In the genomic region with DNA sequence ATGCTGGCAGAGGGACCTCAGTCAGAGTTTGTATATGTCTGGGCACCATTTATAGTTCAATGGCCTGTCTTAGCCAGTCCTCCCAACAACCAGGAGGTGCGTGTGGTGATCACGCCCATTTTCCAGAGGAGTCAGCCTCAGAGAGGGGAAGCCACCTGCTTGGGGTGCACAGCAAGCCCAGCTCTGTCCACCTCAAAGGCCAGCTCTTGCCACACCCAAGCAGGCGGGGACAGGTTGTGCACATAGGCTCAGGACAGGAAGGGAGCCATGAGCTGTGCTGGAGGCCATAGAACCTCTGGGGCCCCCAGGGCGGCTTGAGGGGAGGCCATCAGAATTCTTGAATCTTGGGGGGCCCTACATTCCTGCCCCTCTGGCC, we compare ENCODE assay signal across 36 cellular contexts.
"Had no signal": no experiment of that assay in that cellular context is flagged by ENCODE, and none has a peak within 500 bp of the region (broad histone marks: within the 10 kb centered on the region; RNA-seq: fewer than 3 reads in every experiment).

No MANE protein-coding gene starts in this region.

- H3K4me1 ChIP-seq: adrenal gland, ascending aorta, body of pancreas, breast epithelium had no signal

- DNase-seq: activated effector memory CD4-positive, alpha-beta T cell treated with anti-CD3 and anti-CD28 coated beads, Interleukin-2, amount 50 U/mL, for 16 hours; activated effector memory CD4-positive, alpha-beta T cell treated with Interleukin-2 at 50 U/mL for 16 hours; activated gamma-delta T cell; activated gamma-delta T cell treated with Interleukin-2 at 50 U/mL for 16 hours; activated naive CD4-positive, alpha-beta T cell; activated naive CD4-positive, alpha-beta T cell treated with anti-CD3 and anti-CD28 coated beads for 36 hours; activated naive CD4-positive, alpha-beta T cell treated with anti-CD3 and anti-CD28 coated beads, Interleukin-2, amount 10 ng/mL, durations not matched to agents 7 days and 5 days; activated naive CD4-positive, alpha-beta T cell treated with anti-CD3 and anti-CD28 coated beads, Interleukin-2, amount 50 U/mL, for 16 hours; activated naive CD4-positive, alpha-beta T cell treated with Interleukin-2 at 50 U/mL for 16 hours; activated naive CD8-positive, alpha-beta T cell treated with anti-CD3 and anti-CD28 coated beads for 36 hours; activated naive CD8-positive, alpha-beta T cell treated with anti-CD3 and anti-CD28 coated beads, Interleukin-2, amount 10 ng/mL, durations not matched to agents 7 days and 5 days; activated naive CD8-positive, alpha-beta T cell treated with anti-CD3 and anti-CD28 coated beads, Interleukin-2, amount 50 U/mL, for 24 hours; activated T-cell treated with anti-CD3 and anti-CD28 coated beads, Interleukin-2, amount 50 U/mL, for 1 hour; activated T-cell treated with anti-CD3 and anti-CD28 coated beads, Interleukin-2, amount 50 U/mL, for 24 hours; activated T-cell treated with anti-CD3 and anti-CD28 coated beads, Interleukin-2, amount 50 U/mL, for 4 hours; activated T-cell treated with anti-CD3 and anti-CD28 coated beads, Interleukin-2, amount 50 U/mL, for 48 hours; activated T-cell treated with anti-CD3 and anti-CD28 coated beads, Interleukin-2, amount 50 U/mL, for 72 hours; adrenal gland; amniotic stem cell; aorta; body of pancreas; brain microvascular endothelial cell; central memory CD4-positive, alpha-beta T cell; cerebellar nuclear complex had no signal

- FAIRE-seq: astrocyte, bronchial epithelial cell had no signal

- H3K27me3 ChIP-seq: adrenal gland, ascending aorta, body of pancreas, breast epithelium, cardiac muscle cell had no signal

- H3K4me1 Mint-ChIP-seq: activated naive CD4-positive, alpha-beta T cell treated with anti-CD3 and anti-CD28 coated beads, Interleukin-2, amount 10 ng/mL, durations not matched to agents 7 days and 5 days; activated naive CD4-positive, alpha-beta T cell treated with anti-CD3 and anti-CD28 coated beads, Interleukin-2, amount 50 U/mL, for 24 hours; activated naive CD8-positive, alpha-beta T cell treated with anti-CD3 and anti-CD28 coated beads for 36 hours; activated naive CD8-positive, alpha-beta T cell treated with anti-CD3 and anti-CD28 coated beads, Interleukin-2, amount 10 ng/mL, durations not matched to agents 7 days and 5 days; activated naive CD8-positive, alpha-beta T cell treated with anti-CD3 and anti-CD28 coated beads, Interleukin-2, amount 50 U/mL, for 24 hours; activated T-helper 17 cell treated with anti-CD3 and anti-CD28 coated beads, Interleukin-2, amount 50 U/mL, for 72 hours; central memory CD8-positive, alpha-beta T cell had no signal

- H3K9me3 ChIP-seq: adrenal gland, ascending aorta, body of pancreas, breast epithelium had no signal

- H3K27ac ChIP-seq: adrenal gland, ascending aorta, body of pancreas, brain microvascular endothelial cell, breast epithelium, cardiac muscle cell had no signal

- H3K36me3 ChIP-seq: adrenal gland, ascending aorta, brain microvascular endothelial cell, breast epithelium, cardiac muscle cell had no signal

- H3K27me3 Mint-ChIP-seq: activated naive CD8-positive, alpha-beta T cell had no signal

- H3K27ac Mint-ChIP-seq: activated naive CD4-positive, alpha-beta T cell treated with anti-CD3 and anti-CD28 coated beads for 36 hours; activated naive CD4-positive, alpha-beta T cell treated with anti-CD3 and anti-CD28 coated beads, Interleukin-2, amount 10 ng/mL, durations not matched to agents 7 days and 5 days; activated naive CD4-positive, alpha-beta T cell treated with anti-CD3 and anti-CD28 coated beads, Interleukin-2, amount 50 U/mL, for 24 hours; activated naive CD8-positive, alpha-beta T cell; activated naive CD8-positive, alpha-beta T cell treated with anti-CD3 and anti-CD28 coated beads for 36 hours; activated naive CD8-positive, alpha-beta T cell treated with anti-CD3 and anti-CD28 coated beads, Interleukin-2, amount 10 ng/mL, durations not matched to agents 7 days and 5 days; activated naive CD8-positive, alpha-beta T cell treated with anti-CD3 and anti-CD28 coated beads, Interleukin-2, amount 50 U/mL, for 24 hours; activated T-cell treated with anti-CD3 and anti-CD28 coated beads, Interleukin-2, amount 50 U/mL, for 24 hours; activated T-cell treated with anti-CD3 and anti-CD28 coated beads, Interleukin-2, amount 50 U/mL, for 72 hours; activated T-helper 1 cell treated with anti-CD3 and anti-CD28 coated beads, Interleukin-12 subunit alpha, Interleukin-12 subunit beta, Interleukin-2, Interleukin-4 antibody, amounts not matched to agents 30 ng/mL and 10 ng/mL and 1 ng/mL, durations not matched to agents 14 hours and 24 hours and 36 hours; activated T-helper 17 cell treated with anti-CD3 and anti-CD28 coated beads, Interleukin-2, amount 50 U/mL, for 72 hours; activated T-helper 2 cell treated with anti-CD3 and anti-CD28 coated beads, Interferon-gamma antibody, Interleukin-2, Interleukin-4, amounts not matched to agents 10 μg/mL and 5 μg/mL and 100 μg/mL, durations not matched to agents 14 hours and 24 hours and 36 hours had no signal

- H3K4me3 ChIP-seq: adrenal gland, ascending aorta, body of pancreas, breast epithelium, cardiac muscle cell had no signal

- H3K4me3 Mint-ChIP-seq: activated naive CD4-positive, alpha-beta T cell treated with anti-CD3 and anti-CD28 coated beads for 36 hours; activated naive CD4-positive, alpha-beta T cell treated with anti-CD3 and anti-CD28 coated beads, Interleukin-2, amount 10 ng/mL, durations not matched to agents 7 days and 5 days; activated naive CD4-positive, alpha-beta T cell treated with anti-CD3 and anti-CD28 coated beads, Interleukin-2, amount 50 U/mL, for 24 hours; activated naive CD8-positive, alpha-beta T cell; activated naive CD8-positive, alpha-beta T cell treated with anti-CD3 and anti-CD28 coated beads for 36 hours; activated naive CD8-positive, alpha-beta T cell treated with anti-CD3 and anti-CD28 coated beads, Interleukin-2, amount 10 ng/mL, durations not matched to agents 7 days and 5 days; activated naive CD8-positive, alpha-beta T cell treated with anti-CD3 and anti-CD28 coated beads, Interleukin-2, amount 50 U/mL, for 24 hours; activated T-cell treated with anti-CD3 and anti-CD28 coated beads, Interleukin-2, amount 50 U/mL, for 24 hours; activated T-cell treated with anti-CD3 and anti-CD28 coated beads, Interleukin-2, amount 50 U/mL, for 4 hours; activated T-cell treated with anti-CD3 and anti-CD28 coated beads, Interleukin-2, amount 50 U/mL, for 72 hours; activated T-helper 1 cell treated with anti-CD3 and anti-CD28 coated beads, Interleukin-12 subunit alpha, Interleukin-12 subunit beta, Interleukin-2, Interleukin-4 antibody, amounts not matched to agents 30 ng/mL and 10 ng/mL and 1 ng/mL, durations not matched to agents 14 hours and 24 hours and 36 hours; activated T-helper 17 cell treated with anti-CD3 and anti-CD28 coated beads, Interleukin-2, amount 50 U/mL, for 72 hours; central memory CD8-positive, alpha-beta T cell had no signal

- ATAC-seq: activated naive CD4-positive, alpha-beta T cell treated with anti-CD3 and anti-CD28 coated beads, Interleukin-2, amount 50 U/mL, for 72 hours; activated naive CD8-positive, alpha-beta T cell treated with anti-CD3 and anti-CD28 coated beads, Interleukin-2, amount 50 U/mL, for 24 hours; activated T-cell treated with anti-CD3 and anti-CD28 coated beads, Interleukin-2, amount 50 U/mL, for 4 hours; activated T-cell treated with anti-CD3 and anti-CD28 coated beads, Interleukin-2, amount 50 U/mL, for 72 hours; activated T-helper 17 cell treated with anti-CD3 and anti-CD28 coated beads, Interleukin-2, amount 50 U/mL, for 72 hours; body of pancreas had no signal

- H3K9me3 Mint-ChIP-seq: activated naive CD4-positive, alpha-beta T cell treated with anti-CD3 and anti-CD28 coated beads for 36 hours; activated naive CD4-positive, alpha-beta T cell treated with anti-CD3 and anti-CD28 coated beads, Interleukin-2, amount 10 ng/mL, durations not matched to agents 7 days and 5 days; activated naive CD4-positive, alpha-beta T cell treated with anti-CD3 and anti-CD28 coated beads, Interleukin-2, amount 50 U/mL, for 24 hours; activated naive CD4-positive, alpha-beta T cell treated with anti-CD3 and anti-CD28 coated beads, Interleukin-2, amount 50 U/mL, for 72 hours; activated naive CD8-positive, alpha-beta T cell treated with anti-CD3 and anti-CD28 coated beads for 36 hours; activated naive CD8-positive, alpha-beta T cell treated with anti-CD3 and anti-CD28 coated beads, Interleukin-2, amount 10 ng/mL, durations not matched to agents 7 days and 5 days; activated naive CD8-positive, alpha-beta T cell treated with anti-CD3 and anti-CD28 coated beads, Interleukin-2, amount 50 U/mL, for 24 hours; activated T-cell treated with anti-CD3 and anti-CD28 coated beads, Interleukin-2, amount 50 U/mL, for 24 hours; activated T-cell treated with anti-CD3 and anti-CD28 coated beads, Interleukin-2, amount 50 U/mL, for 4 hours; activated T-cell treated with anti-CD3 and anti-CD28 coated beads, Interleukin-2, amount 50 U/mL, for 72 hours; activated T-helper 1 cell treated with anti-CD3 and anti-CD28 coated beads, Interleukin-12 subunit alpha, Interleukin-12 subunit beta, Interleukin-2, Interleukin-4 antibody, amounts not matched to agents 30 ng/mL and 10 ng/mL and 1 ng/mL, durations not matched to agents 14 hours and 24 hours and 36 hours; activated T-helper 17 cell treated with anti-CD3 and anti-CD28 coated beads, Interleukin-2, amount 50 U/mL, for 72 hours; activated T-helper 2 cell treated with anti-CD3 and anti-CD28 coated beads, Interferon-gamma antibody, Interleukin-2, Interleukin-4, amounts not matched to agents 10 μg/mL and 5 μg/mL and 100 μg/mL, durations not matched to agents 14 hours and 24 hours and 36 hours; central memory CD8-positive, alpha-beta T cell had no signal

- H3K36me3 Mint-ChIP-seq: activated naive CD4-positive, alpha-beta T cell treated with anti-CD3 and anti-CD28 coated beads, Interleukin-2, amount 10 ng/mL, durations not matched to agents 7 days and 5 days; activated naive CD4-positive, alpha-beta T cell treated with anti-CD3 and anti-CD28 coated beads, Interleukin-2, amount 50 U/mL, for 24 hours; activated naive CD4-positive, alpha-beta T cell treated with anti-CD3 and anti-CD28 coated beads, Interleukin-2, amount 50 U/mL, for 72 hours; activated naive CD8-positive, alpha-beta T cell; activated naive CD8-positive, alpha-beta T cell treated with anti-CD3 and anti-CD28 coated beads for 36 hours; activated naive CD8-positive, alpha-beta T cell treated with anti-CD3 and anti-CD28 coated beads, Interleukin-2, amount 10 ng/mL, durations not matched to agents 7 days and 5 days had no signal
